Comparison of ENCODE assay signal across 28 cellular contexts in genomic region chr2:145015561-145015960, GRCh38.
"Had no signal": no experiment of that assay in that cellular context is flagged by ENCODE, and none has a peak within 500 bp of the region (broad histone marks: within the 10 kb centered on the region; RNA-seq: fewer than 3 reads in every experiment).

No MANE protein-coding gene starts in this region.

- H3K27me3 ChIP-seq: foreskin keratinocyte, heart right ventricle, left lung, ovary, thyroid gland had no signal

- H3K36me3 ChIP-seq: heart right ventricle, left lung, lower lobe of right lung, ovary, prostate gland, sigmoid colon, thyroid gland had no signal

- FAIRE-seq: small intestine, TTC549 had no signal

- H3K27ac ChIP-seq: foreskin keratinocyte, heart right ventricle, left lung, lower lobe of right lung, ovary, prostate gland, sigmoid colon, thyroid gland, VCaP had no signal

- H3K4me3 Mint-ChIP-seq: activated T-cell treated with anti-CD3 and anti-CD28 coated beads, Interleukin-2, amount 50 U/mL, for 72 hours; natural killer cell; stimulated activated memory B cell treated with anti-CD40 and anti-IgM and Interleukin-4, amounts not matched to agents 10 μg/mL and 1 μg/mL and 100 μg/mL, for 72 hours; stimulated activated naive CD8-positive, alpha-beta T cell treated with anti-CD3 and anti-CD28 coated beads, Interleukin-15, amount 100 ng/mL, for 72 hours; T-helper 1 cell treated with Interleukin-12 subunit alpha and Interleukin-12 subunit beta and Interleukin-4 antibody, amounts not matched to agents 30 μg/mL and 1 μg/mL, for 36 hours had no signal

- H3K36me3 Mint-ChIP-seq: activated naive CD4-positive, alpha-beta T cell treated with anti-CD3 and anti-CD28 coated beads, Interleukin-2, amount 50 U/mL, for 72 hours; natural killer cell; stimulated activated memory B cell treated with anti-CD40 and anti-IgM and Interleukin-4, amounts not matched to agents 10 μg/mL and 1 μg/mL and 100 μg/mL, for 72 hours had no signal

- H3K9me3 ChIP-seq: heart right ventricle, left lung, lower lobe of right lung, ovary, prostate gland, sigmoid colon, thyroid gland had no signal

- DNase-seq: activated CD4-positive, alpha-beta T cell treated with anti-CD3 and anti-CD28 coated beads for 4 hours; activated CD4-positive, alpha-beta T cell treated with anti-CD3 and anti-CD28 coated beads, Interleukin-2, amount 50 U/mL, for 4 hours; activated naive CD4-positive, alpha-beta T cell; activated T-cell treated with anti-CD3 and anti-CD28 coated beads for 4 hours; activated T-cell treated with anti-CD3 and anti-CD28 coated beads, Interleukin-2, amount 50 U/mL, for 72 hours; caudate nucleus; effector CD8-positive, alpha-beta T cell; erythroblast; foreskin keratinocyte; heart right ventricle; left lung; lower lobe of right lung; mesendoderm; natural killer cell; ovary; sigmoid colon; small intestine; stimulated activated CD4-positive, alpha-beta T cell treated with anti-CD3 and anti-CD28 coated beads, Interleukin-4, amount 100 ng/mL, for 24 hours; stimulated activated naive CD8-positive, alpha-beta T cell treated with anti-CD3 and anti-CD28 coated beads, Interleukin-15, amount 100 ng/mL, for 72 hours; SW 1271; T-helper 9 cell; thyroid gland had no signal

- H3K9me3 Mint-ChIP-seq: activated naive CD4-positive, alpha-beta T cell treated with anti-CD3 and anti-CD28 coated beads, Interleukin-2, amount 50 U/mL, for 72 hours; activated T-cell treated with anti-CD3 and anti-CD28 coated beads, Interleukin-2, amount 50 U/mL, for 72 hours; natural killer cell; stimulated activated memory B cell treated with anti-CD40 and anti-IgM and Interleukin-4, amounts not matched to agents 10 μg/mL and 1 μg/mL and 100 μg/mL, for 72 hours; stimulated activated naive CD8-positive, alpha-beta T cell treated with anti-CD3 and anti-CD28 coated beads, Interleukin-15, amount 100 ng/mL, for 72 hours; T-helper 1 cell treated with Interleukin-12 subunit alpha and Interleukin-12 subunit beta and Interleukin-4 antibody, amounts not matched to agents 30 μg/mL and 1 μg/mL, for 36 hours had no signal

- H3K4me1 Mint-ChIP-seq: natural killer cell; stimulated activated memory B cell treated with anti-CD40 and anti-IgM and Interleukin-4, amounts not matched to agents 10 μg/mL and 1 μg/mL and 100 μg/mL, for 72 hours; stimulated activated naive CD8-positive, alpha-beta T cell treated with anti-CD3 and anti-CD28 coated beads, Interleukin-15, amount 100 ng/mL, for 72 hours had no signal

- H3K27me3 Mint-ChIP-seq: stimulated activated memory B cell treated with anti-CD40 and anti-IgM and Interleukin-4, amounts not matched to agents 10 μg/mL and 1 μg/mL and 100 μg/mL, for 72 hours; stimulated activated naive CD8-positive, alpha-beta T cell treated with anti-CD3 and anti-CD28 coated beads, Interleukin-15, amount 100 ng/mL, for 72 hours had no signal

- H3K27ac Mint-ChIP-seq: activated naive CD4-positive, alpha-beta T cell treated with anti-CD3 and anti-CD28 coated beads, Interleukin-2, amount 50 U/mL, for 72 hours; activated T-cell treated with anti-CD3 and anti-CD28 coated beads, Interleukin-2, amount 50 U/mL, for 72 hours; natural killer cell; stimulated activated memory B cell treated with anti-CD40 and anti-IgM and Interleukin-4, amounts not matched to agents 10 μg/mL and 1 μg/mL and 100 μg/mL, for 72 hours; stimulated activated naive CD8-positive, alpha-beta T cell treated with anti-CD3 and anti-CD28 coated beads, Interleukin-15, amount 100 ng/mL, for 72 hours; T-helper 1 cell treated with Interleukin-12 subunit alpha and Interleukin-12 subunit beta and Interleukin-4 antibody, amounts not matched to agents 30 μg/mL and 1 μg/mL, for 36 hours had no signal

- ATAC-seq: activated naive CD4-positive, alpha-beta T cell treated with anti-CD3 and anti-CD28 coated beads, Interleukin-2, amount 50 U/mL, for 72 hours; activated T-cell treated with anti-CD3 and anti-CD28 coated beads, Interleukin-2, amount 50 U/mL, for 72 hours; foreskin keratinocyte; heart right ventricle; left lung; lower lobe of right lung; natural killer cell; stimulated activated memory B cell treated with anti-CD40 and anti-IgM and Interleukin-4, amounts not matched to agents 10 μg/mL and 1 μg/mL and 100 μg/mL, for 72 hours; stimulated activated naive CD8-positive, alpha-beta T cell treated with anti-CD3 and anti-CD28 coated beads, Interleukin-15, amount 100 ng/mL, for 72 hours had no signal

- H3K4me3 ChIP-seq: heart right ventricle, left lung, lower lobe of right lung, ovary, prostate gland, sigmoid colon, thyroid gland had no signal

- H3K4me1 ChIP-seq: foreskin keratinocyte, left lung, lower lobe of right lung, prostate gland, thyroid gland had no signal
